Comparison of ENCODE assay signal across 31 cellular contexts in the genomic region with DNA sequence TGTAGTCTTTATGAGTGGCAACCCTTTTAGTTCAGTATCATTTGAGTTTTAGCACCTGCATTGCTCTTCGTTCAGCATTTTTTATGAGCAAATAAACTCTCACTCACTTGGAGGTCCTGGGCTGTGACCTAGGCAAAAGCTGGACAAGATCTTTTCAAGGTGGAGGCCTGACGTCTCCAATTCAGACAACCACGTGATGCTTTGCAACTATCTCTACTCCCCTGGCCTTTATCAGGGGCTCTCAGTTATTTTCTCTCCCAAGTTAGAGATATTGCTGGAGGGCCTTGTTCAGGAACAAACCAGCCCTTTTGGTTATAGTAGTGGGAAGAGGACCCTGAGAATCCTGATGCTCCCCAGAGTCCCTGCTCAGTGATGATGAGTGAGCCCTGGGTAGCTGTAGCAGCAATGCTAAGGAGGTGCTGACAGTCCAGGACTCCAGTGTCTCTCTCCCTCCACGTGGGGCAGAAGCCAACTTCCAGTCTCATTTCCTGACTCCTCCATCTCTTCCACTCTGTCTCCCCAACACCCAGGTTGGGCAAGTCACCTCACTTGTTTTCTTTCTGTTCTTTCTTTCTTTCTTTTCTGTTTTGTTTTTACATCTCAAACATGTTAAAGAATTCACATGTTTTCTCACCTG.
"Had no signal": no experiment of that assay in that cellular context is flagged by ENCODE, and none has a peak within 500 bp of the region (broad histone marks: within the 10 kb centered on the region; RNA-seq: fewer than 3 reads in every experiment).

No MANE protein-coding gene starts in this region.

- ATAC-seq: activated CD4-positive, alpha-beta T cell treated with anti-CD3 and anti-CD28 coated beads for 36 hours; activated CD8-positive, alpha-beta memory T cell treated with anti-CD3 and anti-CD28 coated beads, Interleukin-2, amount 10 ng/mL, durations not matched to agents 7 days and 5 days; activated CD8-positive, alpha-beta T cell treated with anti-CD3 and anti-CD28 coated beads, Interleukin-2, amount 10 ng/mL, durations not matched to agents 7 days and 5 days; activated T-cell treated with anti-CD3 and anti-CD28 coated beads, Interleukin-2, amount 50 U/mL, for 72 hours; gastroesophageal sphincter; heart right ventricle had no signal

- H3K36me3 ChIP-seq: brain microvascular endothelial cell, esophagus muscularis mucosa, gastroesophageal sphincter, heart right ventricle had no signal

- DNase-seq: activated CD4-positive, alpha-beta memory T cell treated with anti-CD3 and anti-CD28 coated beads for 36 hours; activated CD4-positive, alpha-beta T cell treated with anti-CD3 and anti-CD28 coated beads for 36 hours; activated CD4-positive, alpha-beta T cell treated with anti-CD3 and anti-CD28 coated beads, Interleukin-2, amount 10 ng/mL, durations not matched to agents 24 days and 14 days; activated CD4-positive, CD25-positive, alpha-beta regulatory T cell; activated CD4-positive, CD25-positive, alpha-beta regulatory T cell treated with anti-CD3 and anti-CD28 coated beads, Interleukin-2, amount 50 U/mL, for 72 hours; activated CD8-positive, alpha-beta memory T cell treated with anti-CD3 and anti-CD28 coated beads, Interleukin-2, amount 10 ng/mL, durations not matched to agents 7 days and 5 days; activated CD8-positive, alpha-beta memory T cell treated with anti-CD3 and anti-CD28 coated beads, Interleukin-2, amount 50 U/mL, for 4 hours; activated CD8-positive, alpha-beta T cell treated with anti-CD3 and anti-CD28 coated beads, Interleukin-2, amount 10 ng/mL, durations not matched to agents 7 days and 5 days; activated effector memory CD4-positive, alpha-beta T cell treated with Interleukin-2 at 50 U/mL for 16 hours; activated gamma-delta T cell treated with Interleukin-2 at 50 U/mL for 16 hours; activated naive CD4-positive, alpha-beta T cell treated with anti-CD3 and anti-CD28 coated beads, Interleukin-2, amount 50 U/mL, for 16 hours; activated naive CD4-positive, alpha-beta T cell treated with Interleukin-2 at 50 U/mL for 16 hours; activated T-cell treated with anti-CD3 and anti-CD28 coated beads, Interleukin-2, amount 50 U/mL, for 1 hour; activated T-cell treated with anti-CD3 and anti-CD28 coated beads, Interleukin-2, amount 50 U/mL, for 72 hours; amniotic stem cell; anterior cingulate cortex; brain microvascular endothelial cell; dorsolateral prefrontal cortex; effector memory CD4-positive, alpha-beta T cell; endodermal cell; heart right ventricle; T-helper 2 cell had no signal

- H3K27me3 Mint-ChIP-seq: activated CD4-positive, alpha-beta memory T cell treated with anti-CD3 and anti-CD28 coated beads for 36 hours; activated CD4-positive, alpha-beta T cell treated with anti-CD3 and anti-CD28 coated beads for 36 hours; activated CD4-positive, alpha-beta T cell treated with anti-CD3 and anti-CD28 coated beads, Interleukin-2, amount 10 ng/mL, durations not matched to agents 24 days and 14 days; activated CD8-positive, alpha-beta memory T cell treated with anti-CD3 and anti-CD28 coated beads, Interleukin-2, amount 10 ng/mL, durations not matched to agents 7 days and 5 days; activated naive CD8-positive, alpha-beta T cell had no signal

- H3K27ac ChIP-seq: brain microvascular endothelial cell, coronary artery, dorsolateral prefrontal cortex, esophagus muscularis mucosa, foreskin keratinocyte, gastroesophageal sphincter, heart right ventricle had no signal

- H3K4me3 Mint-ChIP-seq: activated CD4-positive, alpha-beta memory T cell treated with anti-CD3 and anti-CD28 coated beads for 36 hours; activated CD4-positive, alpha-beta T cell treated with anti-CD3 and anti-CD28 coated beads for 36 hours; activated CD4-positive, alpha-beta T cell treated with anti-CD3 and anti-CD28 coated beads, Interleukin-2, amount 10 ng/mL, durations not matched to agents 24 days and 14 days; activated CD8-positive, alpha-beta memory T cell treated with anti-CD3 and anti-CD28 coated beads, Interleukin-2, amount 10 ng/mL, durations not matched to agents 7 days and 5 days; activated CD8-positive, alpha-beta T cell treated with anti-CD3 and anti-CD28 coated beads, Interleukin-2, amount 10 ng/mL, durations not matched to agents 7 days and 5 days; activated naive CD8-positive, alpha-beta T cell; activated T-cell treated with anti-CD3 and anti-CD28 coated beads, Interleukin-2, amount 50 U/mL, for 72 hours; central memory CD8-positive, alpha-beta T cell; dendritic cell treated with granulocyte-macrophage colony-stimulating factor and Interleukin-4, amounts not matched to agents 40 ng/mL and 50 ng/mL, for 4 days; endodermal cell had no signal

- H3K9me3 ChIP-seq: esophagus muscularis mucosa, gastroesophageal sphincter, heart right ventricle had no signal

- H3K4me3 ChIP-seq: coronary artery, dorsolateral prefrontal cortex, esophagus muscularis mucosa, gastroesophageal sphincter, heart right ventricle had no signal

- FAIRE-seq: astrocyte, bronchial epithelial cell had no signal

- H3K9me3 Mint-ChIP-seq: activated CD4-positive, alpha-beta memory T cell treated with anti-CD3 and anti-CD28 coated beads for 36 hours; activated CD4-positive, alpha-beta T cell treated with anti-CD3 and anti-CD28 coated beads, Interleukin-2, amount 10 ng/mL, durations not matched to agents 24 days and 14 days; activated T-cell treated with anti-CD3 and anti-CD28 coated beads, Interleukin-2, amount 50 U/mL, for 72 hours; central memory CD8-positive, alpha-beta T cell; dendritic cell treated with granulocyte-macrophage colony-stimulating factor and Interleukin-4, amounts not matched to agents 40 ng/mL and 50 ng/mL, for 4 days had no signal

- H3K4me1 Mint-ChIP-seq: activated CD4-positive, alpha-beta T cell treated with anti-CD3 and anti-CD28 coated beads for 36 hours; activated CD4-positive, alpha-beta T cell treated with anti-CD3 and anti-CD28 coated beads, Interleukin-2, amount 10 ng/mL, durations not matched to agents 24 days and 14 days; activated CD8-positive, alpha-beta memory T cell treated with anti-CD3 and anti-CD28 coated beads, Interleukin-2, amount 10 ng/mL, durations not matched to agents 7 days and 5 days; central memory CD8-positive, alpha-beta T cell; endodermal cell had no signal

- H3K36me3 Mint-ChIP-seq: activated CD4-positive, alpha-beta memory T cell treated with anti-CD3 and anti-CD28 coated beads for 36 hours; activated CD8-positive, alpha-beta memory T cell treated with anti-CD3 and anti-CD28 coated beads, Interleukin-2, amount 10 ng/mL, durations not matched to agents 7 days and 5 days had no signal

- H3K4me1 ChIP-seq: esophagus muscularis mucosa, foreskin keratinocyte, gastroesophageal sphincter, heart right ventricle had no signal

- H3K27me3 ChIP-seq: dorsolateral prefrontal cortex, foreskin keratinocyte, heart right ventricle had no signal
